ENCODE assay signal across 16 cellular contexts in the genomic region with DNA sequence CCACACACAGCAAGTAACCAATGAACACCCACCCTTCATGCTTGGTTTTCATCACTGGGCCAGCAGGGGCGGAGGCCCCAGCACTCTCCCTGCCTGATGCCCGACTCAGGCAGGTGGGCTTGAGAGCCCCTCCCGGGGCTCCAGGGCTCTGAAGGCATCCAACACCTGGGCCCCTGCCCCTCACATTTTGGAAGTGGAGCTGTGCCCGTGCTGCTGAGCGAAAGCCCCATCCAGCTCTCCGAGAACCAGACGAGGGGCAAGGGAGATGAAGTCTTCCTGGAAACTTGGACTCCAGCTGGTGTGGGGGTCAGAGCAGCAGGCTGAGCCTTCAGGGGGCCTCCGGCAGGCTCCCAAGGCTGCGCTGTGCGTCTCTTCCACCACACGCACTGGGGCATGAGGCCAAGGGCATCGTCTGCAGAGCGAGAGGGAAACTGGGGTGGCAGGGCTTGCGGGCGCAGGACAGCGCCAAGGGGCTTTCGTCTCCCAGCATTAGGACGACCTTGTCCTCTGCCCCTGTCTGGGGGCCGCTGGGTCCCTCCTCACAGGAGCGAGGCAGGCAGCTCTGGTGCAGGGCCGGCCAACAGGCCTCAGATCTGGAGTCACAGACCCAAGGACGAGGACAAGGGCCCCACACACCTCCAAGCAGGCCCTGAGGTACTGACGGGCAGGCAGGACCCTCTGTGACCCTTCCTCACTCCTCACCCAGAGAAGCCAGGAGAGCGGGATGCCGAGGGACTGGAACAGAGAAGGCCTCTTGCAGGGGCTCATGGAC.
"Had no signal": no experiment of that assay in that cellular context is flagged by ENCODE, and none has a peak within 500 bp of the region (broad histone marks: within the 10 kb centered on the region; RNA-seq: fewer than 3 reads in every experiment).

No MANE protein-coding gene starts in this region.

- H3K9me3 ChIP-seq: ascending aorta, breast epithelium, mucosa of descending colon, prostate gland, thoracic aorta had no signal

- H3K27me3 ChIP-seq: ascending aorta, breast epithelium had no signal

- H3K4me3 ChIP-seq: ascending aorta, breast epithelium, mucosa of descending colon, prostate gland, thoracic aorta had no signal

- H3K27ac Mint-ChIP-seq: activated CD8-positive, alpha-beta T cell treated with anti-CD3 and anti-CD28 coated beads for 36 hours; activated naive CD4-positive, alpha-beta T cell treated with anti-CD3 and anti-CD28 coated beads, Interleukin-2, amount 10 ng/mL, durations not matched to agents 7 days and 5 days; effector memory CD8-positive, alpha-beta T cell; T-helper 17 cell had no signal

- H3K27me3 Mint-ChIP-seq: activated CD8-positive, alpha-beta T cell treated with anti-CD3 and anti-CD28 coated beads for 36 hours had no signal

- DNase-seq: activated CD4-positive, alpha-beta T cell treated with anti-CD3 and anti-CD28 coated beads for 4 hours; activated CD8-positive, alpha-beta T cell treated with anti-CD3 and anti-CD28 coated beads for 36 hours; activated naive CD4-positive, alpha-beta T cell treated with anti-CD3 and anti-CD28 coated beads, Interleukin-2, amount 10 ng/mL, durations not matched to agents 7 days and 5 days; dermis blood vessel endothelial cell; effector memory CD8-positive, alpha-beta T cell; mucosa of descending colon; stimulated activated CD4-positive, alpha-beta T cell treated with anti-CD3 and anti-CD28 coated beads, Interleukin-12 subunit alpha, Interleukin-12 subunit beta, amount 100 ng/mL, for 4 hours; stimulated activated CD4-positive, alpha-beta T cell treated with anti-CD3 and anti-CD28 coated beads, Interleukin-2, amount 100 ng/mL, for 24 hours; T-helper 17 cell had no signal

- H3K27ac ChIP-seq: ascending aorta, breast epithelium, epithelial cell of prostate, prostate gland, thoracic aorta had no signal

- H3K9me3 Mint-ChIP-seq: activated CD8-positive, alpha-beta T cell treated with anti-CD3 and anti-CD28 coated beads for 36 hours; activated naive CD4-positive, alpha-beta T cell treated with anti-CD3 and anti-CD28 coated beads, Interleukin-2, amount 10 ng/mL, durations not matched to agents 7 days and 5 days; effector memory CD8-positive, alpha-beta T cell; WTC11 had no signal

- H3K4me1 Mint-ChIP-seq: activated naive CD4-positive, alpha-beta T cell treated with anti-CD3 and anti-CD28 coated beads, Interleukin-2, amount 10 ng/mL, durations not matched to agents 7 days and 5 days had no signal

- H3K4me1 ChIP-seq: prostate gland had no signal

- H3K4me3 Mint-ChIP-seq: activated CD8-positive, alpha-beta T cell treated with anti-CD3 and anti-CD28 coated beads for 36 hours; activated naive CD4-positive, alpha-beta T cell treated with anti-CD3 and anti-CD28 coated beads, Interleukin-2, amount 10 ng/mL, durations not matched to agents 7 days and 5 days; effector memory CD8-positive, alpha-beta T cell; naive thymus-derived CD4-positive, alpha-beta T cell; T-helper 17 cell; WTC11 had no signal

- H3K36me3 Mint-ChIP-seq: activated naive CD4-positive, alpha-beta T cell treated with anti-CD3 and anti-CD28 coated beads, Interleukin-2, amount 10 ng/mL, durations not matched to agents 7 days and 5 days; naive thymus-derived CD4-positive, alpha-beta T cell; WTC11 had no signal

- H3K36me3 ChIP-seq: ascending aorta, breast epithelium, prostate gland, thoracic aorta had no signal

- ATAC-seq: activated CD8-positive, alpha-beta T cell treated with anti-CD3 and anti-CD28 coated beads for 36 hours; effector memory CD8-positive, alpha-beta T cell; mucosa of descending colon; naive thymus-derived CD4-positive, alpha-beta T cell; T-helper 17 cell; WTC11 had no signal
